Comparison of ENCODE assay signal across 17 cellular contexts in the genomic region with DNA sequence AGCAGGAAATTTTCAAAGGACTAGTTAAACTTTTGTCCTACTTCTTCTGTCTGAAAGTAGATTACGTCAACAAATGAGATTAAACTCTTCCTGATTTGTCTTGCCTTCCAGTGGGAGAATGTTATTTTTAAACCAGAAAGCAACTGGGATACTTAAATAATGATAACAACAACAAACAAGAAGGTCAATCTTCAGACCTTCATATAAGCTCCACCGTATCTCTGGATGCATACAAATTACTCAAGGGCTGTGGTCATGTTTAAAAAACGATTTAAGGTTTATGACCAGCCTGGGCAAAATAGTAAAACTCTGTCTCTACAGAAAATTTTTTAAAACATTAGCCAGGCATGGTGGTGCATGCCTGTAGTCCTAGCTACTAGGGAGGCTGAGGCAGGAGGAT.
"Had no signal": no experiment of that assay in that cellular context is flagged by ENCODE, and none has a peak within 500 bp of the region (broad histone marks: within the 10 kb centered on the region; RNA-seq: fewer than 3 reads in every experiment).

No MANE protein-coding gene starts in this region.

- H3K27ac ChIP-seq: coronary artery, esophagus squamous epithelium, gastrocnemius medialis, prostate gland, vagina had no signal

- DNase-seq: dermis blood vessel endothelial cell; effector memory CD4-positive, alpha-beta T cell; esophagus squamous epithelium; gastrocnemius medialis; head of caudate nucleus; kidney; mucosa of descending colon; naive thymus-derived CD8-positive, alpha-beta T cell; nephron progenitor cell; nucleus accumbens; right cardiac atrium; stimulated activated CD4-positive, alpha-beta T cell treated with anti-CD3 and anti-CD28 coated beads, Interleukin-2, amount 100 ng/mL, for 24 hours; stimulated activated CD4-positive, alpha-beta T cell treated with anti-CD3 and anti-CD28 coated beads, Interleukin-4, amount 100 ng/mL, for 24 hours had no signal

- H3K36me3 ChIP-seq: esophagus squamous epithelium, gastrocnemius medialis, prostate gland, vagina had no signal

- H3K4me1 ChIP-seq: esophagus squamous epithelium, prostate gland, vagina had no signal

- H3K4me3 ChIP-seq: coronary artery, esophagus squamous epithelium, gastrocnemius medialis, lung, mucosa of descending colon, prostate gland, vagina had no signal

- H3K27me3 ChIP-seq: esophagus squamous epithelium, gastrocnemius medialis, vagina had no signal

- H3K9me3 ChIP-seq: esophagus squamous epithelium, gastrocnemius medialis, mucosa of descending colon, prostate gland, vagina had no signal
